ENCODE assay signal across 15 cellular contexts in the genomic region with DNA sequence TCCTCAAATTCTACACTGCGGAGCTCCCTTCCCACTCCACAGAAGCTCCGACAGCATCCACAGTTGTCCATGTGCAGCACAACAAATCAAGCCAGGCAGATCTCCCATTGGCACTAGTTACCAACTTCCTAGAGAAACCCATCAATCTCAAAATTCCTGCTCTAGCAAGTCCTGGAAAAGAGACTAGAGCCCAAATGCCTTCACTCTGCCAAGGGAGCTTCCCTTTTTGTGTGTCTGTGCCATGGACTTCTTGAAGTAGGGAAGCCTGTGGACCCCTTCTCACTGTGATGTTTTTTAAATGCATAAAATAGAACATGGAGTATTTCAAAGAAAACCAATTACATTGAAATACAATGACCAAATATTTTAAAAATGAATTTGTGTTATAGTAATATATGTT. TPM values are rescaled to one million over a fixed set of nuclear protein-coding genes. Genes with fewer than 3 reads are reported as not detected.
DNase-seq lines count a peak whose midpoint lies in the region; ATAC-seq, FAIRE-seq and TF ChIP-seq lines count a peak whose summit lies in the region.
"Had no signal": no experiment of that assay in that cellular context is flagged by ENCODE, and none has a peak within 500 bp of the region (broad histone marks: within the 10 kb centered on the region; RNA-seq: fewer than 3 reads in every experiment).

No MANE protein-coding gene starts in this region.

- no peaks in the 10 kb centered on the region for H3K27me3 ChIP-seq in Loucy (ENCODE audit: insufficient read depth, low read length, poor library complexity, severe bottlenecking)
- H3K27me3 ChIP-seq: breast epithelium had no signal

- H3K9me3 ChIP-seq in Loucy (ENCODE audit: insufficient read depth, low read depth, low read length), result no peaks in the 10 kb centered on the region
- H3K9me3 ChIP-seq: breast epithelium had no signal

- peaks cover 59% of the 10 kb centered on the region for H3K36me3 Mint-ChIP-seq in activated CD8-positive, alpha-beta memory T cell treated with anti-CD3 and anti-CD28 coated beads, Interleukin-2, amount 10 ng/mL, durations not matched to agents 7 days and 5 days
- H3K36me3 Mint-ChIP-seq in effector memory CD8-positive, alpha-beta T cell (ENCODE audit: insufficient read depth), result peaks cover 28% of the 10 kb centered on the region
- peaks cover 100% of the 10 kb centered on the region for H3K36me3 Mint-ChIP-seq in stimulated activated effector memory CD8-positive, alpha-beta T cell treated with anti-CD3 and anti-CD28 coated beads, Interleukin-12 subunit alpha, Interleukin-12 subunit beta, amount 100 ng/mL, for 72 hours
- H3K36me3 Mint-ChIP-seq in chondrocyte (ENCODE audit: low read depth), result peaks cover 6% of the 10 kb centered on the region

- no peak for DNase-seq in activated CD8-positive, alpha-beta memory T cell treated with anti-CD3 and anti-CD28 coated beads, Interleukin-2, amount 10 ng/mL, durations not matched to agents 7 days and 5 days
- DNase-seq in activated CD8-positive, alpha-beta memory T cell treated with anti-CD3 and anti-CD28 coated beads, Interleukin-2, amount 50 U/mL, for 48 hours, result no peak
- DNase-seq in effector memory CD8-positive, alpha-beta T cell, result no peak
- no peak for DNase-seq in stimulated activated effector memory CD8-positive, alpha-beta T cell treated with anti-CD3 and anti-CD28 coated beads, Interleukin-12 subunit alpha, Interleukin-12 subunit beta, amount 100 ng/mL, for 72 hours (ENCODE audit: low spot score in 2 of 2)
- no peak for DNase-seq in chondrocyte (ENCODE audit: low spot score)
- no peak for DNase-seq in D721Med (ENCODE audit: insufficient read length, low spot score)
- DNase-seq: ACHN; activated CD4-positive, CD25-positive, alpha-beta regulatory T cell treated with anti-CD3 and anti-CD28 coated beads, Interleukin-2, amount 50 U/mL, for 72 hours; activated effector memory CD4-positive, alpha-beta T cell treated with Interleukin-2 at 50 U/mL for 16 hours; MM.1S; NCI-H82 had no signal

- H3K4me1 ChIP-seq in Loucy (ENCODE audit: insufficient read depth, low read length, poor library complexity, severe bottlenecking), result peaks cover 79% of the 10 kb centered on the region
- H3K4me1 ChIP-seq: breast epithelium had no signal

- no peak for FAIRE-seq in D721Med (lab: Jason Lieb, UNC)
- FAIRE-seq: RCC 7860 had no signal

- H3K27ac Mint-ChIP-seq in activated CD8-positive, alpha-beta memory T cell treated with anti-CD3 and anti-CD28 coated beads, Interleukin-2, amount 10 ng/mL, durations not matched to agents 7 days and 5 days, result peak overlapping the region; percentile 67
- H3K27ac Mint-ChIP-seq in effector memory CD8-positive, alpha-beta T cell, result peak overlapping the region; percentile 83 to 96
- peak overlapping the region; percentile 88 for H3K27ac Mint-ChIP-seq in stimulated activated effector memory CD8-positive, alpha-beta T cell treated with anti-CD3 and anti-CD28 coated beads, Interleukin-12 subunit alpha, Interleukin-12 subunit beta, amount 100 ng/mL, for 72 hours
- no peak overlapping the region for H3K27ac Mint-ChIP-seq in chondrocyte (ENCODE audit: unreplicated experiment)

- CTCF ChIA-PET in activated CD8-positive, alpha-beta memory T cell treated with anti-CD3 and anti-CD28 coated beads, Interleukin-2, amount 10 ng/mL, durations not matched to agents 7 days and 5 days (lab: Charles Lee), result interaction anchor here (1.0 to 2.5 kb wide), 4 partner anchors 19 to 50 kb away, joined by 3 to 8 read pairs (median 4); no protein-coding TSS in a partner anchor

- H3K4me2 ChIP-seq in Loucy (ENCODE audit: low read depth, low read length, poor library complexity, severe bottlenecking), result peak overlapping the region; percentile 75

- peak overlapping the region; percentile 49 for H3K4me3 ChIP-seq in Loucy (ENCODE audit: low read length, poor library complexity, severe bottlenecking)
- H3K4me3 ChIP-seq: breast epithelium had no signal

- peaks cover 36% of the 10 kb centered on the region; the same call in 1 of the 2 replicates for H3K36me3 ChIP-seq in Loucy (ENCODE audit: insufficient read depth, low read length)
- H3K36me3 ChIP-seq: breast epithelium had no signal

- no peak for ATAC-seq in activated CD8-positive, alpha-beta memory T cell treated with anti-CD3 and anti-CD28 coated beads, Interleukin-2, amount 10 ng/mL, durations not matched to agents 7 days and 5 days
- ATAC-seq in effector memory CD8-positive, alpha-beta T cell (replicated peaks), result no peak
- ATAC-seq in stimulated activated effector memory CD8-positive, alpha-beta T cell treated with anti-CD3 and anti-CD28 coated beads, Interleukin-12 subunit alpha, Interleukin-12 subunit beta, amount 100 ng/mL, for 72 hours, result no peak
- no peak for ATAC-seq in HG02840 (IDR thresholded peaks at IDR 0.05; ENCODE audit: low FRiP score, unreplicated experiment)

- H3K9me3 Mint-ChIP-seq in activated CD8-positive, alpha-beta memory T cell treated with anti-CD3 and anti-CD28 coated beads, Interleukin-2, amount 10 ng/mL, durations not matched to agents 7 days and 5 days (ENCODE audit: low read depth), result no peaks in the 10 kb centered on the region
- H3K9me3 Mint-ChIP-seq in effector memory CD8-positive, alpha-beta T cell, result no peaks in the 10 kb centered on the region
- no peaks in the 10 kb centered on the region for H3K9me3 Mint-ChIP-seq in stimulated activated effector memory CD8-positive, alpha-beta T cell treated with anti-CD3 and anti-CD28 coated beads, Interleukin-12 subunit alpha, Interleukin-12 subunit beta, amount 100 ng/mL, for 72 hours
- no peaks in the 10 kb centered on the region for H3K9me3 Mint-ChIP-seq in chondrocyte (ENCODE audit: low read depth)

- H4K20me1 ChIP-seq in Loucy (ENCODE audit: insufficient read depth, low read length, poor library complexity, severe bottlenecking), result no peaks in the 10 kb centered on the region

- no peaks in the 10 kb centered on the region for H3K27me3 Mint-ChIP-seq in activated CD8-positive, alpha-beta memory T cell treated with anti-CD3 and anti-CD28 coated beads, Interleukin-2, amount 10 ng/mL, durations not matched to agents 7 days and 5 days
- no peaks in the 10 kb centered on the region for H3K27me3 Mint-ChIP-seq in effector memory CD8-positive, alpha-beta T cell
- H3K27me3 Mint-ChIP-seq in chondrocyte (ENCODE audit: low read depth), result no peaks in the 10 kb centered on the region

- no peak overlapping the region for H3K4me3 Mint-ChIP-seq in activated CD8-positive, alpha-beta memory T cell treated with anti-CD3 and anti-CD28 coated beads, Interleukin-2, amount 10 ng/mL, durations not matched to agents 7 days and 5 days
- peak overlapping the region in 1 of 2 donors; percentile 56 for H3K4me3 Mint-ChIP-seq in effector memory CD8-positive, alpha-beta T cell
- H3K4me3 Mint-ChIP-seq in stimulated activated effector memory CD8-positive, alpha-beta T cell treated with anti-CD3 and anti-CD28 coated beads, Interleukin-12 subunit alpha, Interleukin-12 subunit beta, amount 100 ng/mL, for 72 hours, result no peak overlapping the region
- H3K4me3 Mint-ChIP-seq in chondrocyte (ENCODE audit: unreplicated experiment), result no peak overlapping the region

- H3F3A ChIP-seq in Loucy (ENCODE audit: low read depth), result peaks cover 30% of the 10 kb centered on the region

- no peak overlapping the region for H2AFZ ChIP-seq in Loucy (ENCODE audit: low read length)

- peaks cover 66% of the 10 kb centered on the region for H3K79me2 ChIP-seq in Loucy (ENCODE audit: insufficient read depth, low read length)

- no peaks in the 10 kb centered on the region for H3K9me2 ChIP-seq in Loucy (replicated peaks; ENCODE audit: low read depth, low read length)

- H3K9ac ChIP-seq in Loucy (ENCODE audit: low read depth, low read length, poor library complexity, severe bottlenecking), result peak overlapping the region; percentile 51

- TF ChIP-seq CTCF in Loucy (conservative IDR thresholded peaks at IDR 0.05; ENCODE audit: low read length) (no peak), chondrocyte (IDR thresholded peaks at IDR 0.05) (no peak), D721Med (IDR thresholded peaks at IDR 0.05; ENCODE audit: insufficient read depth, missing control alignments) (no peak)

- peaks cover 78% of the 10 kb centered on the region for H3K4me1 Mint-ChIP-seq in activated CD8-positive, alpha-beta memory T cell treated with anti-CD3 and anti-CD28 coated beads, Interleukin-2, amount 10 ng/mL, durations not matched to agents 7 days and 5 days
- peaks cover 53 to 91% of the 10 kb centered on the region in 2 donors for H3K4me1 Mint-ChIP-seq in effector memory CD8-positive, alpha-beta T cell (ENCODE audit: low read depth in 2 of 2)
- peaks cover 79% of the 10 kb centered on the region for H3K4me1 Mint-ChIP-seq in stimulated activated effector memory CD8-positive, alpha-beta T cell treated with anti-CD3 and anti-CD28 coated beads, Interleukin-12 subunit alpha, Interleukin-12 subunit beta, amount 100 ng/mL, for 72 hours
- H3K4me1 Mint-ChIP-seq in chondrocyte (ENCODE audit: low read depth), result peaks cover 62% of the 10 kb centered on the region

RNA-seq across cellular contexts. Expression of gene TGFBR2, which starts 59.1 kb away (rescaled TPM):
- total RNA-seq in activated CD8-positive, alpha-beta memory T cell treated with anti-CD3 and anti-CD28 coated beads, Interleukin-2, amount 10 ng/mL, durations not matched to agents 7 days and 5 days, result 10 to 100 TPM; 47.3 to 50.5 TPM
- 25.7 to 52.2 TPM (median 28.4 TPM) in 3 replicates for total RNA-seq in chondrocyte
